In the genomic region with DNA sequence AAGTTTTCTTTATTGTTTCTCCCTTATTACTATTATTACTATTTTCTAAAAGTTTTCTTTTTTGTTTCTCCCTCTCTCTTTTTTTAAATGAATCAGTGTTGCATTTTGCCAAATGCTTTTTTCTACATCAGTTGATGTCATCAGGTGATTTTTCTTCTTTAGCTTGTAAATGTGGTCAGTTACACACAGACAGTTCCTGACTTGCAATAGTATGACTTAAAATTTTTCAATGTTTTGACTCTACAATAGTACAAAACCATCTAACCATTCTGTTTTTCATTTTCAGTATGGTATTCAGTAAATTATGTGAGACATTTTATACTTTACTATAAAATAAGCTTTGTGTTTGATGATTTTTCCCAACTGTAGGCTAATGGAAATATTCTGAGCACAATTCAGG, we compare ENCODE assay signal across 7 cellular contexts.
"Had no signal": no experiment of that assay in that cellular context is flagged by ENCODE, and none has a peak within 500 bp of the region (broad histone marks: within the 10 kb centered on the region; RNA-seq: fewer than 3 reads in every experiment).

No MANE protein-coding gene starts in this region.

- H3K27ac Mint-ChIP-seq: IgD-negative memory B cell had no signal

- H3K4me3 Mint-ChIP-seq: IgD-negative memory B cell had no signal

- H3K36me3 Mint-ChIP-seq: IgD-negative memory B cell had no signal

- ATAC-seq: HepG2, K562 had no signal

- FAIRE-seq: HepG2, HTR-8/SVneo, K562 had no signal

- DNase-seq: IMR-90, KBM-7, KG1 had no signal
